ENCODE assay signal across 7 cellular contexts in genomic region chr2:234168605-234169570, GRCh38.
A peak's percentile ranks its signal among the peaks of the same experiment; 100 is the strongest.
DNase-seq lines count a peak whose midpoint lies in the region; FAIRE-seq and TF ChIP-seq lines count a peak whose summit lies in the region.
"Not testable (repeated sequence)": the region's sequence is repeated elsewhere in the genome, so short reads cannot be mapped to it uniquely, and the experiment has no call there.

No MANE protein-coding gene starts in this region.

- not testable (repeated sequence) for H3K79me2 ChIP-seq in fibroblast of lung (ENCODE audit: control insufficient read depth, insufficient read depth, low read length); keratinocyte (ENCODE audit: control insufficient read depth, insufficient read depth, low read length); trophoblast cell (ENCODE audit: control insufficient read depth, insufficient read depth, low read length, poor library complexity)

- not testable (repeated sequence) for H3K18ac ChIP-seq in trophoblast cell (ENCODE audit: low read length)

- H2AK5ac ChIP-seq in trophoblast cell (ENCODE audit: low read length) = not testable (repeated sequence)

- H4K20me1 ChIP-seq in fibroblast of lung (ENCODE audit: control insufficient read depth, extremely low read depth, insufficient read depth, low read length); keratinocyte (ENCODE audit: control insufficient read depth, extremely low read depth, insufficient read depth, low read length): not testable (repeated sequence)

- not testable (repeated sequence) for H3K9me3 ChIP-seq in fibroblast of lung (ENCODE audit: control insufficient read depth, insufficient read depth, low read depth, low read length); keratinocyte (ENCODE audit: control insufficient read depth, low read depth, low read length); trophoblast cell (ENCODE audit: insufficient read depth, low read depth, low read length)

- TF ChIP-seq CTCF in Calu3 (IDR thresholded peaks at IDR 0.05; ENCODE audit: unreplicated experiment); HFFc6 (IDR thresholded peaks at IDR 0.05); astrocyte of the spinal cord (IDR thresholded peaks at IDR 0.05; ENCODE audit: low read depth, low read length); fibroblast of lung (conservative IDR thresholded peaks at IDR 0.05 in 1 of 2, IDR thresholded peaks at IDR 0.05 in 1 of 2; ENCODE audit: low read depth in 1 of 2, low read length in 2 of 2); keratinocyte (optimal IDR thresholded peaks at IDR 0.05 in 1 of 3, IDR thresholded peaks at IDR 0.05 in 1 of 3, conservative IDR thresholded peaks at IDR 0.05 in 1 of 3; ENCODE audit: extremely low read depth in 1 of 3, insufficient read depth in 2 of 3, low read length in 3 of 3): not testable (repeated sequence)

- H3K4me1 Mint-ChIP-seq in Calu3 (ENCODE audit: low read depth, unreplicated experiment) (peaks cover 33% of the 10 kb centered on the region), HFFc6 (ENCODE audit: low read depth) (peaks cover 10% of the 10 kb centered on the region)

- H3K4ac ChIP-seq in trophoblast cell (ENCODE audit: low read depth, low read length) = not testable (repeated sequence)

- H3K9me1 ChIP-seq in keratinocyte (ENCODE audit: control insufficient read depth, extremely low read depth, insufficient read depth, low read length) = not testable (repeated sequence)

- H3K27ac Mint-ChIP-seq in Calu3 (ENCODE audit: unreplicated experiment) = peak overlapping the region; percentile 61
- not testable (repeated sequence) for H3K27ac Mint-ChIP-seq in HFFc6

- H2BK120ac ChIP-seq in trophoblast cell (ENCODE audit: insufficient read depth, low read length, poor library complexity) = not testable (repeated sequence)

- not testable (repeated sequence) for H3K4me2 ChIP-seq in fibroblast of lung (ENCODE audit: extremely low read depth, insufficient read depth, low read length); trophoblast cell (ENCODE audit: low read length)
- H3K4me2 ChIP-seq in keratinocyte (ENCODE audit: control insufficient read depth, extremely low read depth, insufficient read depth, low read depth, low read length) = peak overlapping the region; percentile 9

- H3K4me3 ChIP-seq in astrocyte of the spinal cord (ENCODE audit: low read depth, low read length); fibroblast of lung (replicated peaks in 1 of 4; ENCODE audit: control extremely low read depth in 1 of 4, insufficient read depth in 1 of 4, low read depth in 3 of 4, low read length in 4 of 4); keratinocyte (ENCODE audit: control insufficient read depth in 2 of 3, extremely low read depth in 1 of 3, insufficient read depth in 2 of 3, low read depth in 1 of 3, low read length in 3 of 3); trophoblast cell (ENCODE audit: low read depth, low read length): not testable (repeated sequence)

- H2AFZ ChIP-seq in fibroblast of lung (ENCODE audit: low read length); trophoblast cell (ENCODE audit: insufficient read depth, low read length, poor library complexity): not testable (repeated sequence)
- H2AFZ ChIP-seq in keratinocyte (ENCODE audit: control insufficient read depth, low read length) = peak overlapping the region; percentile 61

- FAIRE-seq in keratinocyte (lab: Jason Lieb, UNC) = peak; percentile 65

- H3K23ac ChIP-seq in trophoblast cell (ENCODE audit: low read length) = not testable (repeated sequence)

- H3K9ac ChIP-seq in fibroblast of lung (ENCODE audit: insufficient read depth, low read length); trophoblast cell (ENCODE audit: low read length): not testable (repeated sequence)
- peak overlapping the region; percentile 32 for H3K9ac ChIP-seq in keratinocyte (ENCODE audit: control insufficient read depth, extremely low read depth, insufficient read depth, low read length)

- intact Hi-C loops in Calu3 (cut with micrococcal nuclease; ENCODE audit: unreplicated experiment) = not testable (repeated sequence)

- H3K36me3 Mint-ChIP-seq in Calu3 (ENCODE audit: insufficient read depth, unreplicated experiment); HFFc6 (ENCODE audit: low read depth): not testable (repeated sequence)

- H2BK12ac ChIP-seq in trophoblast cell (ENCODE audit: low read length) = not testable (repeated sequence)

- not testable (repeated sequence) for H4K8ac ChIP-seq in trophoblast cell (ENCODE audit: low read depth, low read length)

- dilution Hi-C loops in keratinocyte (cut with MboI; ENCODE audit: extremely low pct_ligation_motif_present, low sequenced_read_pairs) = not testable (repeated sequence)

- not testable (repeated sequence) for H3K9me3 Mint-ChIP-seq in Calu3 (ENCODE audit: low read depth, unreplicated experiment); HFFc6

- not testable (repeated sequence) for H3K4me3 Mint-ChIP-seq in Calu3 (ENCODE audit: low read depth, unreplicated experiment); HFFc6

- WGBS in trophoblast cell (ENCODE audit: extremely low coverage, insufficient coverage, insufficient read length) = no CpG with 5 or more reads among the region's 8 CpGs

- DNase-seq in Calu3 (peak; percentile 61), HFFc6 (peak; percentile 58), NCI-H82 (lab: John Stamatoyannopoulos, UW) (peak; percentile 79), astrocyte of the spinal cord (ENCODE audit: low read depth, low spot score) (peak; percentile 86), fibroblast of lung (ENCODE audit: low read depth in 2 of 2) (peak; percentile 40 to 89), trophoblast cell (peak; percentile 32 to 55)
- not testable (repeated sequence) for DNase-seq in keratinocyte (ENCODE audit: low read depth, low spot score)

- H3K27me3 ChIP-seq in fibroblast of lung (ENCODE audit: control insufficient read depth, insufficient read depth, low read length); keratinocyte (ENCODE audit: control insufficient read depth, extremely low read depth, insufficient read depth, low read length); trophoblast cell (ENCODE audit: insufficient read depth, low read length): not testable (repeated sequence)

- H3K14ac ChIP-seq in trophoblast cell (ENCODE audit: low read length) = not testable (repeated sequence)

- H4K91ac ChIP-seq in trophoblast cell (ENCODE audit: low read depth, low read length) = not testable (repeated sequence)

- not testable (repeated sequence) for H4K12ac ChIP-seq in trophoblast cell (ENCODE audit: low read depth, low read length)

- not testable (repeated sequence) for H3K27ac ChIP-seq in fibroblast of lung (ENCODE audit: insufficient read depth, low read length); trophoblast cell (ENCODE audit: low read depth, low read length)
- H3K27ac ChIP-seq in keratinocyte (ENCODE audit: control insufficient read depth, insufficient read depth, low read length) = peak overlapping the region; percentile 43

- CTCF ChIA-PET in Calu3 (lab: Charles Lee) = interaction anchor here (0.7 kb wide), 1 partner anchor 73 kb away, joined by 3 read pairs; no protein-coding TSS in a partner anchor

- in situ Hi-C loops in astrocyte of the spinal cord (cut with HindIII; ENCODE audit: low sequenced_read_pairs) = not testable (repeated sequence)

- not testable (repeated sequence) for BruUV-seq in Calu3 (replicated peaks; lab: Mats Ljungman, UMichigan)

- not testable (repeated sequence) for H3K79me1 ChIP-seq in trophoblast cell (ENCODE audit: low read length)

- H2BK5ac ChIP-seq in trophoblast cell (ENCODE audit: low read depth, low read length, poor library complexity) = not testable (repeated sequence)

- H3K4me1 ChIP-seq in fibroblast of lung (ENCODE audit: control insufficient read depth, extremely low read depth, insufficient read depth, low read length) = not testable (repeated sequence)
- H3K4me1 ChIP-seq in keratinocyte (ENCODE audit: control insufficient read depth, extremely low read depth, insufficient read depth, low read length) = peaks cover 23% of the 10 kb centered on the region
- H3K4me1 ChIP-seq in trophoblast cell (ENCODE audit: control insufficient read depth in 1 of 2, insufficient read depth in 2 of 2, low read length in 2 of 2) = peaks cover 3 to 10% of the 10 kb centered on the region in 2 experiments

- not testable (repeated sequence) for H3K36me3 ChIP-seq in fibroblast of lung (ENCODE audit: control insufficient read depth, insufficient read depth, low read length); keratinocyte (ENCODE audit: control insufficient read depth in 2 of 2, extremely low read depth in 1 of 2, insufficient read depth in 2 of 2, low read length in 2 of 2); trophoblast cell (ENCODE audit: control insufficient read depth in 1 of 2, insufficient read depth in 2 of 2, low read length in 2 of 2)

- not testable (repeated sequence) for H3K27me3 Mint-ChIP-seq in Calu3 (ENCODE audit: unreplicated experiment); HFFc6 (ENCODE audit: insufficient read depth)
